ENCODE assay signal across 30 cellular contexts in the genomic region with DNA sequence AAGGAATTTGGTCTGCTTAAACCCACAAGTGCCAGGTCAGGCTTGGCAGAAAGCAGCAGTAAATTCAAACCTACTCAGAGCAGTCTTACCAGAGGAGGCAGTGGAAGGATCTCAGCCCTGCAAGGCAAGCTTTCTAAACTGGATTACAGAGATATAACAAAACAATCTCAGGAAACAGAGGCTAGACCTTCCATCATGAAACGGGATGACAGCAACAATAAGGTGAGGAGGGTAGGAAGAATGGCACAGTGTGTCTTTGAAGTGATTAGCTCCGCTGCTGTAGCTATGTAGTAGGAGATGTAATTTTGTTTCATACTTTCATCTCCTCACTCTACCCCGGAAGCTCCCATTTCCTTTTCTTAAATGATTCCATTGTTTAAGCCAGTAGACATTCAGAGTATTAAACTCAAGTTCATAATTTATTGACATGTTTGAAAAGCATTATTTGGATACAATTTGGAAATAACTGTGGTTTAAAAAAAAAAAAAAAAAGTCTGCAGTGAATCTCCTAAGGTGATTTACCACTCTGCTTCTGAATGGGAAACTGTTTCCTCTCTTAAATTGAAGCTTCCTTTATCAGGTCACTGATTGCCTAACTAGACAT. TPM values are rescaled to one million over a fixed set of nuclear protein-coding genes. Genes with fewer than 3 reads are reported as not detected.
DNase-seq lines count a peak whose midpoint lies in the region; ATAC-seq and TF ChIP-seq lines count a peak whose summit lies in the region.
"Had no signal": no experiment of that assay in that cellular context is flagged by ENCODE, and none has a peak within 500 bp of the region (broad histone marks: within the 10 kb centered on the region; RNA-seq: fewer than 3 reads in every experiment).

No MANE protein-coding gene starts in this region.

- no peak for DNase-seq in right cardiac atrium
- DNase-seq in left cardiac atrium: no peak
- DNase-seq in WTC11 (ENCODE audit: low spot score): no peak
- DNase-seq in left lobe of liver (ENCODE audit: low spot score): no peak
- peak; percentile 2 for DNase-seq in putamen (ENCODE audit: low spot score)
- no peak for DNase-seq in testis
- no peak for DNase-seq in HAP-1 (ENCODE audit: low spot score in 2 of 2)
- DNase-seq in NCI-H526 treated with DMSO at 0.1 percent for 48 hours (lab: John Stamatoyannopoulos, UW): no peak
- DNase-seq: activated CD4-positive, alpha-beta T cell treated with anti-CD3 and anti-CD28 coated beads for 4 hours; activated CD8-positive, alpha-beta memory T cell treated with anti-CD3 and anti-CD28 coated beads for 24 hours; activated effector memory CD4-positive, alpha-beta T cell treated with anti-CD3 and anti-CD28 coated beads, Interleukin-2, amount 50 U/mL, for 16 hours; activated naive CD8-positive, alpha-beta T cell treated with anti-CD3 and anti-CD28 coated beads, Interleukin-2, amount 10 ng/mL, durations not matched to agents 7 days and 5 days; DMS79; effector CD8-positive, alpha-beta T cell; erythroblast; GF-D8; KG1; MV-4-11; naive B cell; NCI-H146; NCI-H2107; OCI-M1; retina; SK-N-SH; stimulated activated CD4-positive, alpha-beta T cell treated with anti-CD3 and anti-CD28 coated beads, Interleukin-4, amount 100 ng/mL, for 24 hours; T-helper 2 cell had no signal

- H3K9me3 Mint-ChIP-seq in WTC11: no peaks in the 10 kb centered on the region
- H3K9me3 Mint-ChIP-seq: activated naive CD8-positive, alpha-beta T cell treated with anti-CD3 and anti-CD28 coated beads, Interleukin-2, amount 10 ng/mL, durations not matched to agents 7 days and 5 days; naive B cell; stimulated activated memory B cell treated with anti-CD40 and anti-IgM and Interleukin-4, amounts not matched to agents 10 μg/mL and 1 μg/mL and 100 μg/mL, for 72 hours had no signal

- H3K4me3 ChIP-seq in right cardiac atrium (ENCODE audit: low read length): no peak overlapping the region
- no peak overlapping the region for H3K4me3 ChIP-seq in testis
- no peak overlapping the region for H3K4me3 ChIP-seq in HAP-1
- H3K4me3 ChIP-seq: BLaER1 treated with 17β-estradiol and CSF1 and Interleukin-3, amounts not matched to agents 10 nM and 100 nM; hepatocyte; suprapubic skin had no signal

- H3K27ac Mint-ChIP-seq in WTC11: peak overlapping the region; percentile 8
- H3K27ac Mint-ChIP-seq: activated naive CD8-positive, alpha-beta T cell treated with anti-CD3 and anti-CD28 coated beads, Interleukin-2, amount 10 ng/mL, durations not matched to agents 7 days and 5 days; stimulated activated memory B cell treated with anti-CD40 and anti-IgM and Interleukin-4, amounts not matched to agents 10 μg/mL and 1 μg/mL and 100 μg/mL, for 72 hours had no signal

- ATAC-seq in right cardiac atrium (peak in 1 of 2 donors; percentile 59), left cardiac atrium (no peak), WTC11 (no peak), left lobe of liver (peak; percentile 20)
- ATAC-seq: stimulated activated memory B cell treated with anti-CD40 and anti-IgM and Interleukin-4, amounts not matched to agents 10 μg/mL and 1 μg/mL and 100 μg/mL, for 72 hours had no signal

- CTCF ChIA-PET in WTC11 (lab: Charles Lee): interaction anchor here (0.6 to 1.3 kb wide), 4 partner anchors 10 to 754 kb away, joined by 3 to 5 read pairs (median 4); partner anchors contain the start of gene ZNF638

- peaks cover 4% of the 10 kb centered on the region for H3K4me1 Mint-ChIP-seq in WTC11
- H3K4me1 Mint-ChIP-seq: stimulated activated memory B cell treated with anti-CD40 and anti-IgM and Interleukin-4, amounts not matched to agents 10 μg/mL and 1 μg/mL and 100 μg/mL, for 72 hours had no signal

- H3K27me3 Mint-ChIP-seq in WTC11 (ENCODE audit: low read depth): no peaks in the 10 kb centered on the region
- H3K27me3 Mint-ChIP-seq: activated naive CD8-positive, alpha-beta T cell treated with anti-CD3 and anti-CD28 coated beads, Interleukin-2, amount 10 ng/mL, durations not matched to agents 7 days and 5 days; naive B cell; stimulated activated memory B cell treated with anti-CD40 and anti-IgM and Interleukin-4, amounts not matched to agents 10 μg/mL and 1 μg/mL and 100 μg/mL, for 72 hours had no signal

- intact Hi-C loops in right cardiac atrium (cut with DNase I) (no loop called here), left cardiac atrium (cut with DNase I) (no loop called here), testis (cut with DNase I; ENCODE audit: low total_unique reads) (no loop called here)

- in situ Hi-C loops in HAP-1 (cut with MboI; ENCODE audit: low sequenced_read_pairs): no loop called here

- H3K36me3 Mint-ChIP-seq in WTC11: peaks cover 55% of the 10 kb centered on the region

- no peaks in the 10 kb centered on the region for H3K36me3 ChIP-seq in testis (ENCODE audit: low read depth, missing control alignments)
- peaks cover 41% of the 10 kb centered on the region for H3K36me3 ChIP-seq in HAP-1 (replicated peaks)

- no peak overlapping the region for H3K4me3 Mint-ChIP-seq in WTC11
- H3K4me3 Mint-ChIP-seq: activated naive CD8-positive, alpha-beta T cell treated with anti-CD3 and anti-CD28 coated beads, Interleukin-2, amount 10 ng/mL, durations not matched to agents 7 days and 5 days; naive B cell; stimulated activated memory B cell treated with anti-CD40 and anti-IgM and Interleukin-4, amounts not matched to agents 10 μg/mL and 1 μg/mL and 100 μg/mL, for 72 hours had no signal

- TF ChIP-seq POLR2A in testis (IDR thresholded peaks at IDR 0.05): no peak

- TF ChIP-seq CTCF in WTC11 (IDR thresholded peaks at IDR 0.05) (no peak), testis (IDR thresholded peaks at IDR 0.05) (no peak)

- POLR2A ChIA-PET in WTC11 (lab: Charles Lee): interaction anchor here (0.7 kb wide), 1 partner anchor 197 kb away, joined by 6 read pairs; the partner anchor contains the start of gene PAIP2B

- peak overlapping the region; percentile 45 for H3K27ac ChIP-seq in right cardiac atrium (ENCODE audit: low read length)
- no peak overlapping the region for H3K27ac ChIP-seq in testis
- H3K27ac ChIP-seq: BLaER1 treated with 17β-estradiol and CSF1 and Interleukin-3, amounts not matched to agents 10 nM and 100 nM; hepatocyte; suprapubic skin had no signal

- H3K27me3 ChIP-seq in right cardiac atrium (ENCODE audit: control insufficient read depth, insufficient read depth): no peaks in the 10 kb centered on the region
- H3K27me3 ChIP-seq in testis: no peaks in the 10 kb centered on the region
- no peaks in the 10 kb centered on the region for H3K27me3 ChIP-seq in HAP-1 (ENCODE audit: low read depth)
- H3K27me3 ChIP-seq: BLaER1 treated with 17β-estradiol and CSF1 and Interleukin-3, amounts not matched to agents 10 nM and 100 nM; hepatocyte; suprapubic skin had no signal

- 67% methylated on average over 3 of the region's 3 CpGs for WGBS in right cardiac atrium
- 48 to 77% methylated on average over 3 of the region's 3 CpGs for WGBS in testis, 2 donors

- H3K4me1 ChIP-seq in right cardiac atrium (ENCODE audit: control insufficient read depth, insufficient read depth, low read length): peaks cover 2% of the 10 kb centered on the region
- H3K4me1 ChIP-seq in testis: peaks cover 6% of the 10 kb centered on the region
- H3K4me1 ChIP-seq in HAP-1: no peaks in the 10 kb centered on the region
- H3K4me1 ChIP-seq: suprapubic skin had no signal

- H3K9me3 ChIP-seq in right cardiac atrium (ENCODE audit: control insufficient read depth, low read length) (no peaks in the 10 kb centered on the region), testis (no peaks in the 10 kb centered on the region), HAP-1 (no peaks in the 10 kb centered on the region)
- H3K9me3 ChIP-seq: BLaER1 treated with 17β-estradiol and CSF1 and Interleukin-3, amounts not matched to agents 10 nM and 100 nM; SK-N-SH; suprapubic skin had no signal

TF ChIP-seq in WTC11, 78 proteins besides CTCF, POLR2A, EP300 and RAD21:
- no peak for TF ChIP-seq IRF2 (CRISPR knock-in tag; IDR thresholded peaks at IDR 0.05; ENCODE audit: borderline replicate concordance, low read depth)
- TF ChIP-seq ZSCAN18 (CRISPR knock-in tag; IDR thresholded peaks at IDR 0.05): no peak

RNA-seq across cellular contexts. Expression of gene DYSF, which starts 29.4 kb away (rescaled TPM):
- total RNA-seq in right cardiac atrium (10 to 100 TPM; 42.0 to 49.4 (median 43.8) TPM), left cardiac atrium (10 to 100 TPM; 36.8 to 45.8 TPM), WTC11 (2021) (14.8 to 15.5 TPM (median 15.0 TPM) in 3 replicates), left lobe of liver (30.0 TPM), testis (1 to 10 TPM; 6.8 to 8.9 TPM)
- polyA plus RNA-seq in right cardiac atrium (36.7 TPM), testis (ENCODE audit: insufficient read depth, low read depth, low replicate concordance) (10.9 TPM)
